In the genomic region with DNA sequence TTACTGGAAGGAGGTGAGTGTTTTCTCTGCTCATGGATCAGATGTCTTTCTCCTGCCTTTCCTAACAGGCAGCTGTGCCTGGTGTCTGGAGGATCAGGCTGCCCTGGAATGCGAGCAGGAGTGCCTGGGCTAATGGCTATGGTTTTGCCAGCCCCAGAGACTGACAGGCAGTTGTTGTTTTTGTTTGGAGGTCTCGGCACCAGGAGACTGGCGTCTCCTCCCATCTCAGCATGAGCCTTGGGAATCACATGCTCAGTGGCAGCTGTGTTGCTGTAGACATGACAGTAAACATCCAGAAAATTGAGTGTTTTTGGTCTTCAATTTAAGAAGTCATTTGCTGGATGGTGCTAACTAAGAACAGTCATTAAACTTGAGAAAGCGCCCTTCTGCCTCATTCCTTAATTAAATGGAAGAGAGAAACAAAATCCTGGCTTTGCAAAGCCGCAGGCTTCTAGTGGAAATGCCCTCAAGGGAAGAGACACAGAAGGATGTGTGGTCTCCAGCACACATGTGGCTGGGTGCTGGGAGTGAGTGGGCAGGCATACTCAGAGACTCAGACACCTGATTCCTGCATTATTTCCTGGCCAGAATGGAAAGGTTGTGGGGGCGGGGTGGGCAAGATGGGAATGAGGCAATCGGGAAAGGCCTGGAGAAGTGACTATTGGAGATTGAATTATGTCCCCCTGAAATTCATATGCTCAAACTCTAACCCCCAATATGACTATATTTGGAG, we compare ENCODE assay signal across 1 cellular context.
TF ChIP-seq lines count a peak whose summit lies in the region.

No MANE protein-coding gene starts in this region.

TF ChIP-seq in GM23338, 12 proteins besides CTCF, POLR2A, EP300 and RAD21 (continued from another document):
- TF ChIP-seq, protein P1, sequence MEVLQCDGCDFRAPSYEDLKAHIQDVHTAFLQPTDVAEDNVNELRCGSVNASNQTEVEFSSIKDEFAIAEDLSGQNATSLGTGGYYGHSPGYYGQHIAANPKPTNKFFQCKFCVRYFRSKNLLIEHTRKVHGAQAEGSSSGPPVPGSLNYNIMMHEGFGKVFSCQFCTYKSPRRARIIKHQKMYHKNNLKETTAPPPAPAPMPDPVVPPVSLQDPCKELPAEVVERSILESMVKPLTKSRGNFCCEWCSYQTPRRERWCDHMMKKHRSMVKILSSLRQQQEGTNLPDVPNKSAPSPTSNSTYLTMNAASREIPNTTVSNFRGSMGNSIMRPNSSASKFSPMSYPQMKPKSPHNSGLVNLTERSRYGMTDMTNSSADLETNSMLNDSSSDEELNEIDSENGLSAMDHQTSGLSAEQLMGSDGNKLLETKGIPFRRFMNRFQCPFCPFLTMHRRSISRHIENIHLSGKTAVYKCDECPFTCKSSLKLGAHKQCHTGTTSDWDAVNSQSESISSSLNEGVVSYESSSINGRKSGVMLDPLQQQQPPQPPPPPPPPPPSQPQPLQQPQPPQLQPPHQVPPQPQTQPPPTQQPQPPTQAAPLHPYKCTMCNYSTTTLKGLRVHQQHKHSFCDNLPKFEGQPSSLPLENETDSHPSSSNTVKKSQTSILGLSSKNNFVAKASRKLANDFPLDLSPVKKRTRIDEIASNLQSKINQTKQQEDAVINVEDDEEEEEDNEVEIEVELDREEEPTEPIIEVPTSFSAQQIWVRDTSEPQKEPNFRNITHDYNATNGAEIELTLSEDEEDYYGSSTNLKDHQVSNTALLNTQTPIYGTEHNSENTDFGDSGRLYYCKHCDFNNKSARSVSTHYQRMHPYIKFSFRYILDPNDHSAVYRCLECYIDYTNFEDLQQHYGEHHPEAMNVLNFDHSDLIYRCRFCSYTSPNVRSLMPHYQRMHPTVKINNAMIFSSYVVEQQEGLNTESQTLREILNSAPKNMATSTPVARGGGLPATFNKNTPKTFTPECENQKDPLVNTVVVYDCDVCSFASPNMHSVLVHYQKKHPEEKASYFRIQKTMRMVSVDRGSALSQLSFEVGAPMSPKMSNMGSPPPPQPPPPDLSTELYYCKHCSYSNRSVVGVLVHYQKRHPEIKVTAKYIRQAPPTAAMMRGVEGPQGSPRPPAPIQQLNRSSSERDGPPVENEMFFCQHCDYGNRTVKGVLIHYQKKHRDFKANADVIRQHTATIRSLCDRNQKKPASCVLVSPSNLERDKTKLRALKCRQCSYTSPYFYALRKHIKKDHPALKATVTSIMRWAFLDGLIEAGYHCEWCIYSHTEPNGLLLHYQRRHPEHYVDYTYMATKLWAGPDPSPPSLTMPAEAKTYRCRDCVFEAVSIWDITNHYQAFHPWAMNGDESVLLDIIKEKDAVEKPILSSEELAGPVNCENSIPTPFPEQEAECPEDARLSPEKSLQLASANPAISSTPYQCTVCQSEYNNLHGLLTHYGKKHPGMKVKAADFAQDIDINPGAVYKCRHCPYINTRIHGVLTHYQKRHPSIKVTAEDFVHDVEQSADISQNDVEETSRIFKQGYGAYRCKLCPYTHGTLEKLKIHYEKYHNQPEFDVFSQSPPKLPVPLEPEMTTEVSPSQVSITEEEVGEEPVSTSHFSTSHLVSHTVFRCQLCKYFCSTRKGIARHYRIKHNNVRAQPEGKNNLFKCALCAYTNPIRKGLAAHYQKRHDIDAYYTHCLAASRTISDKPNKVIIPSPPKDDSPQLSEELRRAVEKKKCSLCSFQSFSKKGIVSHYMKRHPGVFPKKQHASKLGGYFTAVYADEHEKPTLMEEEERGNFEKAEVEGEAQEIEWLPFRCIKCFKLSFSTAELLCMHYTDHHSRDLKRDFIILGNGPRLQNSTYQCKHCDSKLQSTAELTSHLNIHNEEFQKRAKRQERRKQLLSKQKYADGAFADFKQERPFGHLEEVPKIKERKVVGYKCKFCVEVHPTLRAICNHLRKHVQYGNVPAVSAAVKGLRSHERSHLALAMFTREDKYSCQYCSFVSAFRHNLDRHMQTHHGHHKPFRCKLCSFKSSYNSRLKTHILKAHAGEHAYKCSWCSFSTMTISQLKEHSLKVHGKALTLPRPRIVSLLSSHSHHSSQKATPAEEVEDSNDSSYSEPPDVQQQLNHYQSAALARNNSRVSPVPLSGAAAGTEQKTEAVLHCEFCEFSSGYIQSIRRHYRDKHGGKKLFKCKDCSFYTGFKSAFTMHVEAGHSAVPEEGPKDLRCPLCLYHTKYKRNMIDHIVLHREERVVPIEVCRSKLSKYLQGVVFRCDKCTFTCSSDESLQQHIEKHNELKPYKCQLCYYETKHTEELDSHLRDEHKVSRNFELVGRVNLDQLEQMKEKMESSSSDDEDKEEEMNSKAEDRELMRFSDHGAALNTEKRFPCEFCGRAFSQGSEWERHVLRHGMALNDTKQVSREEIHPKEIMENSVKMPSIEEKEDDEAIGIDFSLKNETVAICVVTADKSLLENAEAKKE (CRISPR knock-in tag; IDR thresholded peaks at IDR 0.05): no peak
- no peak for TF ChIP-seq EZH2 (IDR thresholded peaks at IDR 0.05; ENCODE audit: low read depth, unreplicated experiment)
- no peak for TF ChIP-seq CREB1 (CRISPR knock-in tag; IDR thresholded peaks at IDR 0.05; ENCODE audit: low read depth)
- TF ChIP-seq STAT1 (IDR thresholded peaks at IDR 0.05; ENCODE audit: unreplicated experiment): no peak
TF ChIP-seq in GM23338: peak in this region for 0.
